Comparison of ENCODE assay signal across 8 cellular contexts in the genomic region with DNA sequence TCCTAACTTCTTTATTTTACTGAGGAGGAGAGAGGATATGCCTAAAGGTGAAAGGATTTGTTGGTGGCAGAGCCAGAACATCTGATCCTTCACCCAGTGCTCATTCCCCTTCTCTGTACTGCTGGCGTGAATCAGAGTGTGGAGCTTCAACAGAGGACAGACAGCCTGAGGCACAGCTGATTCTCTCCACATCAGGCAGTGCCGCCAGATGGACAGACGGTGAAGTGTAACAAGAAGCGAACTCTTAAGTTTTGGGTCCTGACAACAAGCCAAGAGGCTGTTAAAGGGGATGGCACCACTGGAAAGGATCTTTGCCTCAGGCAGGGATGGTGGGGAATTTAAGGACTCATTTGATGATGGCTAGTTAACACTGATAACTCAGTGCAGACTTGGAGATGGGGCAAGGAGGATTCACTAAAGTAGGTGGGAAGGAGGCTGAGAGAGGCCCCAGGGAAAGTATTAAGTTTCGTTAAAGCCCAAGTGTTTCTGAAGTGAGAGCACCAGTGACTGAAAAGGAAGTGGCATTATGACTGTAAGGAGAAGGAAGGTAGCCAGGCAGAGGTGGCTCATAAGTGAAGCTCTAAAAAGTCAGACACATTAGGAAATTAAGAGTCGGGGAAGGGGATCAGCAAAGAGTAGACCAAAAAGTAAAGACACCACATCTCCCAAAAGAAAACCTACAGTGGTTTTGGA.
DNase-seq lines count a peak whose midpoint lies in the region; ATAC-seq and TF ChIP-seq lines count a peak whose summit lies in the region.

No MANE protein-coding gene starts in this region.

- H3K4me3 ChIP-seq in esophagus muscularis mucosa, result no peak overlapping the region

- H3K4me1 ChIP-seq in esophagus muscularis mucosa, result peaks cover 8 to 13% (median 11%) of the 10 kb centered on the region in 4 donors

- no peaks in the 10 kb centered on the region for H3K9me3 ChIP-seq in esophagus muscularis mucosa

- no peak for TF ChIP-seq EP300 in esophagus muscularis mucosa (IDR thresholded peaks at IDR 0.05)

- peak; percentile 84 for ATAC-seq in HG02759 (IDR thresholded peaks at IDR 0.05; ENCODE audit: unreplicated experiment)

- H3K36me3 ChIP-seq in esophagus muscularis mucosa, result peaks cover 0 to 26% (median 4%) of the 10 kb centered on the region in 4 donors

- peak; percentile 34 for DNase-seq in stimulated activated CD4-positive, alpha-beta T cell treated with anti-CD3 and anti-CD28 coated beads, Interleukin-15, amount 100 ng/mL, for 24 hours
- no peak for DNase-seq in stimulated activated CD4-positive, alpha-beta T cell treated with anti-CD3 and anti-CD28 coated beads, Interleukin-12 subunit alpha, Interleukin-12 subunit beta, amount 100 ng/mL, for 4 hours
- DNase-seq in SK-N-DZ (ENCODE audit: low spot score), result peak; percentile 84
- peak; percentile 43 for DNase-seq in inferior parietal cortex (ENCODE audit: extremely low spot score)
- DNase-seq in esophagus muscularis mucosa (ENCODE audit: extremely low spot score), result no peak
- no peak for DNase-seq in NCI-H187 treated with DMSO at 0.1 percent for 48 hours (lab: John Stamatoyannopoulos, UW)
- no peak for DNase-seq in AML-193 (lab: John Stamatoyannopoulos, UW)

- intact Hi-C loops in esophagus muscularis mucosa (cut with DNase I), result no loop called here

- no peak for TF ChIP-seq POLR2A in esophagus muscularis mucosa (IDR thresholded peaks at IDR 0.05; ENCODE audit: low read depth)

- no peaks in the 10 kb centered on the region for H3K27me3 ChIP-seq in esophagus muscularis mucosa

- WGBS in esophagus muscularis mucosa, result 69% methylated on average over 6 of the region's 6 CpGs

- no peak overlapping the region for H3K27ac ChIP-seq in esophagus muscularis mucosa (replicated peaks in 1 of 4)

- peak in 1 of 3 experiments; percentile 17 for TF ChIP-seq CTCF in esophagus muscularis mucosa (IDR thresholded peaks at IDR 0.05)

Comparison
In these comparisons a context has a peak if more than half of its experiments do, and no peak if none do; other contexts are left out.
1. DNase-seq: peak in stimulated activated CD4-positive, alpha-beta T cell treated with anti-CD3 and anti-CD28 coated beads, Interleukin-15, amount 100 ng/mL, for 24 hours (single experiment), SK-N-DZ (single experiment) and inferior parietal cortex (single experiment); none in stimulated activated CD4-positive, alpha-beta T cell treated with anti-CD3 and anti-CD28 coated beads, Interleukin-12 subunit alpha, Interleukin-12 subunit beta, amount 100 ng/mL, for 4 hours (single experiment), esophagus muscularis mucosa (single experiment), NCI-H187 treated with DMSO at 0.1 percent for 48 hours (single experiment) and AML-193 (0 of 2).